Comparison of ENCODE assay signal across 8 cellular contexts in the genomic region with DNA sequence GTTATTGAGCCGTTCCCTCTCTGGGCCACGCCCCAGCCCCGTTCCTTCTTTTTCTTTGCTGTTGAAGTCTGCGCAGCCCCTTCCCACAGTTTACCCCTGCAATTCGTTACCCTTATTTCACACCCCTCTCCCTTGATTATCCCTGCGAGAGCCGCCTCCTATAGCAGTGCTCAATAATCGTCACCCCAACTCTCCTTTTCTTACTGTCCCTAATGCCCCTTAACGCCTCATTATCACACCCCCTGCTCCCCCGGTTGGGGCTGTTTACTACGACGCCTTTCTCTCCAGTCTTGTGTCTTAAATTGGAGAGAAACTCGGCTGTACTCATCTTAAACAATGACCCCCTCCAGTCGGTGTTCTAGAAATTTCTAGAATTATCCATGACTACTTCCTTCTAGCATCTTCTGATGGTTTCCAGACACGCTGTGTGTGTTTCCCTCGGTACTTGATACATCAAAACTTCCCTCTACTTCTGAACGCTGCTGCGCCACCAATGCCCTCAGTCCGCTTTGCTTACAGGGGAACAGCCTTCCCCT. TPM values are rescaled to one million over a fixed set of nuclear protein-coding genes. Genes with fewer than 3 reads are reported as not detected.
DNase-seq lines count a peak whose midpoint lies in the region; ATAC-seq and TF ChIP-seq lines count a peak whose summit lies in the region.

No MANE protein-coding gene starts in this region.

- no peaks in the 10 kb centered on the region for H3K27me3 ChIP-seq in aorta (ENCODE audit: control insufficient read depth in 1 of 2, insufficient read depth in 2 of 2, low read length in 1 of 2)

- intact Hi-C loops in Calu3 (cut with micrococcal nuclease; ENCODE audit: unreplicated experiment) (no loop called here), aorta (cut with DNase I) (no loop called here)

- DNase-seq in Calu3 (no peak), LNCaP clone FGC (ENCODE audit: low read depth) (no peak), choroid plexus epithelial cell (ENCODE audit: low read depth) (peak; percentile 31), midbrain (lab: John Stamatoyannopoulos, UW) (peak; percentile 71), aorta (peak in 1 of 2 donors; percentile 61), NK-92 (lab: John Stamatoyannopoulos, UW; ENCODE audit: unreplicated experiment) (no peak), RKO (ENCODE audit: low spot score) (no peak), D341Med (ENCODE audit: low spot score) (no peak)

- TF ChIP-seq CTCF in Calu3 (IDR thresholded peaks at IDR 0.05; ENCODE audit: unreplicated experiment) (no peak), LNCaP clone FGC (IDR thresholded peaks at IDR 0.05; ENCODE audit: control insufficient read depth, extremely low read depth, insufficient read depth) (no peak), choroid plexus epithelial cell (conservative IDR thresholded peaks at IDR 0.05; ENCODE audit: low read depth, low read length) (no peak)

- 2 to 3% methylated on average over 19 of the region's 19 CpGs for WGBS in aorta, 2 donors

- H3K9me3 Mint-ChIP-seq in Calu3 (ENCODE audit: low read depth, unreplicated experiment): no peaks in the 10 kb centered on the region

- peaks cover 50% of the 10 kb centered on the region for H3K36me3 Mint-ChIP-seq in Calu3 (ENCODE audit: insufficient read depth, unreplicated experiment)

- H3K36me3 ChIP-seq in aorta (ENCODE audit: control insufficient read depth in 1 of 2, insufficient read depth in 2 of 2, low read length in 1 of 2): no peaks in the 10 kb centered on the region

- no peaks in the 10 kb centered on the region for H3K27me3 Mint-ChIP-seq in Calu3 (ENCODE audit: unreplicated experiment)

- H3K27ac ChIP-seq in aorta (ENCODE audit: low read depth in 1 of 2, low read length in 2 of 2): peak overlapping the region in 1 of 2 donors; percentile 83

- peaks cover 44% of the 10 kb centered on the region for H3K4me1 Mint-ChIP-seq in Calu3 (ENCODE audit: low read depth, unreplicated experiment)

- peaks cover 0 to 3% of the 10 kb centered on the region in 2 donors for H3K4me1 ChIP-seq in aorta (ENCODE audit: control insufficient read depth in 1 of 2, insufficient read depth in 2 of 2, low read length in 2 of 2)

- peak overlapping the region; percentile 82 for H3K4me3 Mint-ChIP-seq in Calu3 (ENCODE audit: low read depth, unreplicated experiment)

- BruUV-seq in Calu3 (replicated peaks; lab: Mats Ljungman, UMichigan): TSS peak; percentile 41

- peak overlapping the region; percentile 97 for H3K27ac Mint-ChIP-seq in Calu3 (ENCODE audit: unreplicated experiment)

- H3K9me3 ChIP-seq in aorta (ENCODE audit: control insufficient read depth, low read length): no peaks in the 10 kb centered on the region

- CTCF ChIA-PET in Calu3 (lab: Charles Lee): no interaction called here

- peak overlapping the region; percentile 68 for H3K4me3 ChIP-seq in LNCaP clone FGC (ENCODE audit: low read depth, low read length)
- peak overlapping the region; percentile 75 for H3K4me3 ChIP-seq in choroid plexus epithelial cell (ENCODE audit: low read depth, low read length)
- H3K4me3 ChIP-seq in aorta (ENCODE audit: low read length in 2 of 2): peak overlapping the region; percentile 70 to 73

- peak; percentile 44 for ATAC-seq in aorta (ENCODE audit: low FRiP score)

RNA-seq across cellular contexts. Expression of a gene that starts 0.7 kb away (rescaled TPM):
- total RNA-seq in Calu3 (2022) (19.4 and 20.1 TPM in 2 replicates), aorta (10 to 100 TPM in 1 of 2 donors, 1 to 10 TPM in 1; 8.0 to 13.2 TPM)
- polyA plus RNA-seq in aorta: 1 to 10 TPM; 2.8 to 7.1 TPM

RNA-seq across cellular contexts. Expression of a gene that starts 33.9 kb away (rescaled TPM):
- total RNA-seq in Calu3 (2022) (0.24 TPM in 1 of 2 replicates, not detected in the other), aorta (10 to 100 TPM in 1 of 2 donors, 1 to 10 TPM in 1; 4.2 to 11.2 TPM)
- polyA plus RNA-seq in aorta: 1 to 10 TPM in 1 of 2 donors, under 1 TPM in 1; 0.88 to 1.3 TPM

Comparison
In these comparisons a context has a peak if more than half of its experiments do, and no peak if none do; other contexts are left out.
1. DNase-seq: peak in choroid plexus epithelial cell (single experiment) and midbrain (single experiment); none in Calu3 (single experiment), LNCaP clone FGC (single experiment), NK-92 (single experiment), RKO (single experiment) and D341Med (single experiment).
2. Peak in every context shown above with its lines, with median percentiles within 50 percentile points of each other: H3K4me3 ChIP-seq.